Comparison of ENCODE assay signal across 8 cellular contexts in the genomic region with DNA sequence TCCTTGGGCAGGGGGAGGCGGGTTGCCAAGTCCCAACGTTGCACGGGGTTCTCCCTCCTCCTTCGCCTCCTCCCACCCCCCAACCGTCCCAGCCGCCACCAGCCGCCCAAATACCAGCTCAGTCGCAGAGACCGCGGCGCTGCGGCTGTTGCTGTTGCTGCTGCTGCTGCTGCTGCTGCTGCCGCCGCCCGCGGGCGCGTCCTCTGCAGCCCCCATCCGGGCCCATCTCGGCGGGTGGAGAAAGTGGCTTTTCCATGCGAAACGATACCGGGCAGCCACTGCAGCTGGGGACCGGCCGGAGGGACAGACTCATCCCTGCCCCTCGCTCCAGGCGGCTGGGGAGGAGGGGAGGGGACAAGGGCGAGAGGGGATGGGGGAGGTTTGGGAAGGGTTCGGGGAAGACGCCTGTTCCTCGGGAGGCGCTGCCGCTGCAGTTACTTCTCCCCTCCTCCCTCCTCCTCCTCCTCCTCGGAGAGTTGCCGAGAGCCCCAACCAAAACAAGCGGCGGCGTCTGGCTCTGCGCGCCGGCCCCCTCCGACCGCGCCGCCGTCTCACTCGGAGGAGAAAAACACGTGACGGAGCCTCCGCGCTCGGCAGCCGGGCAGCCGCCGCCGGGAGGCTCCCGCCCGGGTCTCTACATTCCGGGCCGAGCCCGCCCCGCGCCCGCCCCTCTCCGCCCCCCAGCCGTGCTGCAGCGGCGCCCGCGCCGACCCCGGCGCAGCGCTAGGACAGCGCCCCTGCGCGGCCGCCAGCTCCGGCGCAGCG. TPM values are rescaled to one million over a fixed set of nuclear protein-coding genes. Genes with fewer than 3 reads are reported as not detected.
DNase-seq lines count a peak whose midpoint lies in the region; ATAC-seq lines count a peak whose summit lies in the region.

A gene with protein sequence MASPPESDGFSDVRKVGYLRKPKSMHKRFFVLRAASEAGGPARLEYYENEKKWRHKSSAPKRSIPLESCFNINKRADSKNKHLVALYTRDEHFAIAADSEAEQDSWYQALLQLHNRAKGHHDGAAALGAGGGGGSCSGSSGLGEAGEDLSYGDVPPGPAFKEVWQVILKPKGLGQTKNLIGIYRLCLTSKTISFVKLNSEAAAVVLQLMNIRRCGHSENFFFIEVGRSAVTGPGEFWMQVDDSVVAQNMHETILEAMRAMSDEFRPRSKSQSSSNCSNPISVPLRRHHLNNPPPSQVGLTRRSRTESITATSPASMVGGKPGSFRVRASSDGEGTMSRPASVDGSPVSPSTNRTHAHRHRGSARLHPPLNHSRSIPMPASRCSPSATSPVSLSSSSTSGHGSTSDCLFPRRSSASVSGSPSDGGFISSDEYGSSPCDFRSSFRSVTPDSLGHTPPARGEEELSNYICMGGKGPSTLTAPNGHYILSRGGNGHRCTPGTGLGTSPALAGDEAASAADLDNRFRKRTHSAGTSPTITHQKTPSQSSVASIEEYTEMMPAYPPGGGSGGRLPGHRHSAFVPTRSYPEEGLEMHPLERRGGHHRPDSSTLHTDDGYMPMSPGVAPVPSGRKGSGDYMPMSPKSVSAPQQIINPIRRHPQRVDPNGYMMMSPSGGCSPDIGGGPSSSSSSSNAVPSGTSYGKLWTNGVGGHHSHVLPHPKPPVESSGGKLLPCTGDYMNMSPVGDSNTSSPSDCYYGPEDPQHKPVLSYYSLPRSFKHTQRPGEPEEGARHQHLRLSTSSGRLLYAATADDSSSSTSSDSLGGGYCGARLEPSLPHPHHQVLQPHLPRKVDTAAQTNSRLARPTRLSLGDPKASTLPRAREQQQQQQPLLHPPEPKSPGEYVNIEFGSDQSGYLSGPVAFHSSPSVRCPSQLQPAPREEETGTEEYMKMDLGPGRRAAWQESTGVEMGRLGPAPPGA (N-terminal part only) (minus strand): TSS at position 610 of the 765 bp plus-strand sequence. CDS start 1,082 bp downstream, outside the sequence.

- peaks cover 7% of the 10 kb centered on the region for H3K27me3 Mint-ChIP-seq in activated T-cell treated with anti-CD3 and anti-CD28 coated beads, Interleukin-2, amount 50 U/mL, for 24 hours

- H3K27ac Mint-ChIP-seq in activated T-cell treated with anti-CD3 and anti-CD28 coated beads, Interleukin-2, amount 50 U/mL, for 24 hours: peak within 1 kb of the TSS; percentile 80

- peaks cover 16% of the 10 kb centered on the region for H3K36me3 Mint-ChIP-seq in activated T-cell treated with anti-CD3 and anti-CD28 coated beads, Interleukin-2, amount 50 U/mL, for 24 hours (ENCODE audit: low read depth)

- H4K20me1 ChIP-seq in BLaER1: peaks cover 30% of the 10 kb centered on the region

- peaks cover 59% of the 10 kb centered on the region for H3K4me1 ChIP-seq in BLaER1
- peaks cover 31% of the 10 kb centered on the region for H3K4me1 ChIP-seq in muscle layer of colon (ENCODE audit: insufficient read depth, low read length)

- peak; percentile 88 for DNase-seq in NCI-H82 (lab: John Stamatoyannopoulos, UW)
- peak; percentile 77 for DNase-seq in activated T-cell treated with anti-CD3 and anti-CD28 coated beads, Interleukin-2, amount 50 U/mL, for 24 hours
- DNase-seq in stimulated activated naive CD8-positive, alpha-beta T cell treated with anti-CD3 and anti-CD28 coated beads, Interleukin-15, Interleukin-2, amounts not matched to agents 100 U/mL and 50 U/mL, for 24 hours: peak; percentile 75

- H3K27ac ChIP-seq in BLaER1 (peak within 1 kb of the TSS; percentile 83), muscle layer of colon (ENCODE audit: low read depth, low read length) (peak within 1 kb of the TSS; percentile 92)

- no peaks in the 10 kb centered on the region for H3K9me3 Mint-ChIP-seq in activated T-cell treated with anti-CD3 and anti-CD28 coated beads, Interleukin-2, amount 50 U/mL, for 24 hours

- peak; percentile 29 for ATAC-seq in GM19043 (IDR thresholded peaks at IDR 0.05; ENCODE audit: low read depth, unreplicated experiment)
- ATAC-seq in HG03342 (IDR thresholded peaks at IDR 0.05; ENCODE audit: unreplicated experiment): peak; percentile 37
- peak; percentile 63 for ATAC-seq in esophagus mucosa
- ATAC-seq in stimulated activated naive CD8-positive, alpha-beta T cell treated with anti-CD3 and anti-CD28 coated beads, Interleukin-15, Interleukin-2, amounts not matched to agents 100 U/mL and 50 U/mL, for 24 hours: peak; percentile 63

- H3K9ac ChIP-seq in BLaER1 (peak within 1 kb of the TSS; percentile 85), muscle layer of colon (ENCODE audit: low read length) (peak within 1 kb of the TSS; percentile 94)

- H3K9me3 ChIP-seq in BLaER1: no peaks in the 10 kb centered on the region
- H3K9me3 ChIP-seq in muscle layer of colon (ENCODE audit: low read length): no peaks in the 10 kb centered on the region

- H3K4me3 Mint-ChIP-seq in activated T-cell treated with anti-CD3 and anti-CD28 coated beads, Interleukin-2, amount 50 U/mL, for 24 hours: peak within 1 kb of the TSS; percentile 82

- H3K4me3 ChIP-seq in BLaER1 (peak within 1 kb of the TSS; percentile 88), muscle layer of colon (ENCODE audit: low read depth in 1 of 2, low read length in 2 of 2) (peak within 1 kb of the TSS; percentile 83 to 96)

- peaks cover 30% of the 10 kb centered on the region for H3K4me1 Mint-ChIP-seq in activated T-cell treated with anti-CD3 and anti-CD28 coated beads, Interleukin-2, amount 50 U/mL, for 24 hours (ENCODE audit: low read depth)

- H3K27me3 ChIP-seq in BLaER1 (no peaks in the 10 kb centered on the region), muscle layer of colon (ENCODE audit: control insufficient read depth in 1 of 2, insufficient read depth in 2 of 2, low read length in 2 of 2) (no peaks in the 10 kb centered on the region)

- H3K4me2 ChIP-seq in BLaER1: peak within 1 kb of the TSS; percentile 94

- peaks cover 18% of the 10 kb centered on the region; the same call in 1 of the 2 replicates for H3K36me3 ChIP-seq in BLaER1
- peaks cover 10% of the 10 kb centered on the region for H3K36me3 ChIP-seq in muscle layer of colon (ENCODE audit: insufficient read depth, low read length)

RNA-seq across cellular contexts. Expression of the gene that starts here (rescaled TPM):
- 13.9 TPM for total RNA-seq in esophagus mucosa

Comparison
In these comparisons a context has a peak if more than half of its experiments do, and no peak if none do; other contexts are left out.
1. Peak in every context shown above with its lines: DNase-seq, ATAC-seq, H3K4me3 ChIP-seq and H3K27ac ChIP-seq.